In the genomic region with DNA sequence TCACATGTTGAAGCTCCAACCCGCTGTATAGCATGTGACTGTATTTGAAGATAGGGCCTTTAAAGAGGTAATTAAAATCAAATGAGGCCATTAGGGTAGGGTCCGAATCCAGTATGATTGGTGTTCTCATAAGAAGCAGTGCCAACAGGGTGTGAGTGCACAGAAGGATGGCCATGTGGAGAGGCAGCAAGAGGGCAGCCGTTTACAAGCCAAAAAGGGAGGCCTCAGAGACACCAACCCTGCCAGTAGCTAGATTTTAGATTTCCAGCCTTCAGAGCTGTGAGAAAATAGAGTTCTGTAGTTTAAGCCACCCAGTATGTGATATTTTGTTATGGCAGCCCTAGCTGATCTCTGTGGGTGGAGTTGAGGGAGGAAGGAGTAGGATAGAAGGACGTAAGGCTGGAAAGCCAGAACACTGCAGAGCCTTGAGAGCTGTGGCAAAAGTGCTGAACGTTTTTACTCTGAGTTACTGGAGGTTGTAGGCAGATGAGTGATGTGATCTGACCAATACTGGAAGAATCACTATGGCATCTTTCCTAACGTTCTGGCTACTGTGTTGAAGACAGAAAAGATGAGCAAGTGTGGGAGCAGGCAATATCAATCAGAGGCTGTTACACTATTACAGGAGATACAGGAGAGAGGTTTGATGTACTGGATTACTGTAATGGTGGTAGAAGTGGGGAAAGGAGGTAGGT, we compare ENCODE assay signal across 26 cellular contexts.
DNase-seq lines count a peak whose midpoint lies in the region; TF ChIP-seq lines count a peak whose summit lies in the region.
"Had no signal": no experiment of that assay in that cellular context is flagged by ENCODE, and none has a peak within 500 bp of the region (broad histone marks: within the 10 kb centered on the region; RNA-seq: fewer than 3 reads in every experiment).

No MANE protein-coding gene starts in this region.

- no peak overlapping the region for H3K4me3 ChIP-seq in astrocyte of the spinal cord (ENCODE audit: low read depth, low read length)
- H3K4me3 ChIP-seq: heart right ventricle, left ventricle myocardium inferior, pancreas, smooth muscle cell, thoracic aorta had no signal

- BruUV-seq in Calu3 (replicated peaks; lab: Mats Ljungman, UMichigan), result no TSS peak

- no peaks in the 10 kb centered on the region for H3K4me1 Mint-ChIP-seq in Calu3 (ENCODE audit: low read depth, unreplicated experiment)

- H3K36me3 Mint-ChIP-seq in Calu3 (ENCODE audit: insufficient read depth, unreplicated experiment), result no peaks in the 10 kb centered on the region

- H3K4me3 Mint-ChIP-seq in Calu3 (ENCODE audit: low read depth, unreplicated experiment), result no peak overlapping the region
- H3K4me3 Mint-ChIP-seq: CD8-positive, alpha-beta T cell; T-helper 17 cell had no signal

- H3K9me3 Mint-ChIP-seq in Calu3 (ENCODE audit: low read depth, unreplicated experiment), result peaks cover 6% of the 10 kb centered on the region
- H3K9me3 Mint-ChIP-seq: CD8-positive, alpha-beta T cell; naive thymus-derived CD8-positive, alpha-beta T cell had no signal

- H3K27ac Mint-ChIP-seq in Calu3 (ENCODE audit: unreplicated experiment), result no peak overlapping the region
- H3K27ac Mint-ChIP-seq: T-helper 17 cell had no signal

- intact Hi-C loops in Calu3 (cut with micrococcal nuclease; ENCODE audit: unreplicated experiment), result no loop called here

- CTCF ChIA-PET in Calu3 (lab: Charles Lee), result no interaction called here

- TF ChIP-seq CTCF in astrocyte of the spinal cord (IDR thresholded peaks at IDR 0.05; ENCODE audit: low read depth, low read length) (no peak), Calu3 (IDR thresholded peaks at IDR 0.05; ENCODE audit: unreplicated experiment) (no peak)

- in situ Hi-C loops in G401 (cut with HindIII; ENCODE audit: low sequenced_read_pairs) (no loop called here), astrocyte of the spinal cord (cut with HindIII; ENCODE audit: low sequenced_read_pairs) (no loop called here)

- peaks cover 9% of the 10 kb centered on the region for H3K27me3 Mint-ChIP-seq in Calu3 (ENCODE audit: unreplicated experiment)
- H3K27me3 Mint-ChIP-seq: naive thymus-derived CD8-positive, alpha-beta T cell; T-helper 17 cell had no signal

- DNase-seq in AG08396 (ENCODE audit: low spot score) (peak; percentile 14), G401 (ENCODE audit: low spot score) (peak; percentile 77), astrocyte of the spinal cord (ENCODE audit: low read depth, low spot score) (peak; percentile 2), iPS-NIHi7 (ENCODE audit: extremely low spot score) (peak; percentile 6), NCI-H446 (lab: John Stamatoyannopoulos, UW) (no peak), Calu3 (no peak), islet precursor cell (no peak)
- DNase-seq: activated CD8-positive, alpha-beta memory T cell treated with anti-CD3 and anti-CD28 coated beads, Interleukin-2, amount 50 U/mL, for 4 hours; activated gamma-delta T cell treated with Interleukin-2 at 50 U/mL for 16 hours; amygdala; CD8-positive, alpha-beta T cell; foreskin keratinocyte; heart right ventricle; IMR-90; left ventricle myocardium inferior; midbrain; naive thymus-derived CD8-positive, alpha-beta T cell; NCI-H1105; NCI-H2029; NCI-H748 treated with DMSO at 0.1 percent for 48 hours; pancreas; SK-N-SH; stimulated activated CD4-positive, alpha-beta T cell treated with anti-CD3 and anti-CD28 coated beads, Interleukin-2, amount 100 ng/mL, for 24 hours; T-helper 17 cell had no signal

Comparison
In these comparisons a context has a peak if more than half of its experiments do, and no peak if none do; other contexts are left out.
1. DNase-seq: peak in AG08396 (single experiment), G401 (single experiment), astrocyte of the spinal cord (single experiment) and iPS-NIHi7 (single experiment); none in NCI-H446 (0 of 2), Calu3 (single experiment) and islet precursor cell (single experiment).